ENCODE assay signal across 26 cellular contexts in genomic region chr18:39872566-39872965, GRCh38.
"Had no signal": no experiment of that assay in that cellular context is flagged by ENCODE, and none has a peak within 500 bp of the region (broad histone marks: within the 10 kb centered on the region; RNA-seq: fewer than 3 reads in every experiment).

No MANE protein-coding gene starts in this region.

- H3K36me3 Mint-ChIP-seq: activated CD8-positive, alpha-beta memory T cell treated with anti-CD3 and anti-CD28 coated beads, Interleukin-2, amount 10 ng/mL, durations not matched to agents 7 days and 5 days; activated naive CD8-positive, alpha-beta T cell treated with anti-CD3 and anti-CD28 coated beads for 36 hours; brain had no signal

- H3K4me1 Mint-ChIP-seq: activated CD4-positive, alpha-beta T cell treated with anti-CD3 and anti-CD28 coated beads for 36 hours; activated CD8-positive, alpha-beta memory T cell treated with anti-CD3 and anti-CD28 coated beads, Interleukin-2, amount 10 ng/mL, durations not matched to agents 7 days and 5 days; activated naive CD8-positive, alpha-beta T cell treated with anti-CD3 and anti-CD28 coated beads for 36 hours had no signal

- H3K36me3 ChIP-seq: adrenal gland, ascending aorta, cardiac muscle cell, colonic mucosa, esophagus squamous epithelium, heart right ventricle, left ventricle myocardium inferior, right lobe of liver, tibial nerve had no signal

- H3K27me3 Mint-ChIP-seq: activated CD4-positive, alpha-beta T cell treated with anti-CD3 and anti-CD28 coated beads for 36 hours; activated CD8-positive, alpha-beta memory T cell treated with anti-CD3 and anti-CD28 coated beads, Interleukin-2, amount 10 ng/mL, durations not matched to agents 7 days and 5 days; activated naive CD8-positive, alpha-beta T cell treated with anti-CD3 and anti-CD28 coated beads for 36 hours; brain had no signal

- H3K9me3 Mint-ChIP-seq: activated naive CD4-positive, alpha-beta T cell treated with anti-CD3 and anti-CD28 coated beads for 36 hours; brain; nephron had no signal

- ATAC-seq: activated CD4-positive, alpha-beta T cell treated with anti-CD3 and anti-CD28 coated beads for 36 hours; activated CD8-positive, alpha-beta memory T cell treated with anti-CD3 and anti-CD28 coated beads, Interleukin-2, amount 10 ng/mL, durations not matched to agents 7 days and 5 days; activated CD8-positive, alpha-beta T cell treated with anti-CD3 and anti-CD28 coated beads, Interleukin-2, amount 10 ng/mL, durations not matched to agents 7 days and 5 days; heart right ventricle; right lobe of liver had no signal

- H3K9me3 ChIP-seq: adrenal gland, ascending aorta, colonic mucosa, esophagus squamous epithelium, heart right ventricle, left ventricle myocardium inferior, right lobe of liver, tibial nerve had no signal

- H3K4me3 Mint-ChIP-seq: activated CD4-positive, alpha-beta T cell treated with anti-CD3 and anti-CD28 coated beads for 36 hours; activated CD8-positive, alpha-beta memory T cell treated with anti-CD3 and anti-CD28 coated beads, Interleukin-2, amount 10 ng/mL, durations not matched to agents 7 days and 5 days; activated CD8-positive, alpha-beta T cell treated with anti-CD3 and anti-CD28 coated beads, Interleukin-2, amount 10 ng/mL, durations not matched to agents 7 days and 5 days; activated naive CD4-positive, alpha-beta T cell treated with anti-CD3 and anti-CD28 coated beads for 36 hours; activated naive CD8-positive, alpha-beta T cell treated with anti-CD3 and anti-CD28 coated beads for 36 hours; brain; nephron had no signal

- H3K27ac ChIP-seq: adrenal gland, ascending aorta, cardiac muscle cell, colonic mucosa, epithelial cell of prostate, esophagus squamous epithelium, heart right ventricle, left ventricle myocardium inferior, right lobe of liver, tibial nerve had no signal

- H3K4me3 ChIP-seq: adrenal gland, ascending aorta, cardiac muscle cell, colonic mucosa, esophagus squamous epithelium, heart right ventricle, left ventricle myocardium inferior, right lobe of liver, tibial nerve had no signal

- DNase-seq: activated CD4-positive, alpha-beta T cell treated with anti-CD3 and anti-CD28 coated beads for 36 hours; activated CD4-positive, CD25-positive, alpha-beta regulatory T cell; activated CD8-positive, alpha-beta memory T cell treated with anti-CD3 and anti-CD28 coated beads, Interleukin-2, amount 10 ng/mL, durations not matched to agents 7 days and 5 days; activated CD8-positive, alpha-beta T cell treated with anti-CD3 and anti-CD28 coated beads, Interleukin-2, amount 10 ng/mL, durations not matched to agents 7 days and 5 days; activated effector memory CD4-positive, alpha-beta T cell treated with Interleukin-2 at 50 U/mL for 16 hours; activated naive CD4-positive, alpha-beta T cell treated with anti-CD3 and anti-CD28 coated beads for 36 hours; activated naive CD8-positive, alpha-beta T cell treated with anti-CD3 and anti-CD28 coated beads for 36 hours; adrenal gland; cerebellar nuclear complex; colonic mucosa; effector CD8-positive, alpha-beta T cell; esophagus squamous epithelium; foreskin melanocyte; heart right ventricle; kidney glomerular epithelial cell; left ventricle myocardium inferior; posterior cingulate gyrus; right lobe of liver; stimulated activated CD4-positive, alpha-beta T cell treated with anti-CD3 and anti-CD28 coated beads, Interleukin-2, amount 100 ng/mL, for 48 hours; stimulated activated naive CD4-positive, alpha-beta T cell treated with Interleukin-2 at 50 U/mL for 16 hours had no signal

- H3K4me1 ChIP-seq: adrenal gland, ascending aorta, colonic mucosa, esophagus squamous epithelium, heart right ventricle, left ventricle myocardium inferior, right lobe of liver, tibial nerve had no signal
